In genomic region chr1:35398739-35399138, GRCh38 we compare ENCODE assay signal across 21 cellular contexts.
"Had no signal": no experiment of that assay in that cellular context is flagged by ENCODE, and none has a peak within 500 bp of the region (broad histone marks: within the 10 kb centered on the region; RNA-seq: fewer than 3 reads in every experiment).

No MANE protein-coding gene starts in this region.

- H3K27ac ChIP-seq: esophagus muscularis mucosa, psoas muscle, right lobe of liver, spleen, suprapubic skin, upper lobe of right lung had no signal

- DNase-seq: activated CD4-positive, alpha-beta memory T cell treated with anti-CD3 and anti-CD28 coated beads for 36 hours; activated CD4-positive, CD25-positive, alpha-beta regulatory T cell treated with anti-CD3 and anti-CD28 coated beads, Interleukin-2, amount 50 U/mL, for 72 hours; activated naive CD4-positive, alpha-beta T cell treated with anti-CD3 and anti-CD28 coated beads for 36 hours; glutamatergic neuron; immature natural killer cell; mucosa of descending colon; naive thymus-derived CD8-positive, alpha-beta T cell; occipital lobe; psoas muscle; right lobe of liver; spleen; stimulated activated CD4-positive, alpha-beta T cell treated with anti-CD3 and anti-CD28 coated beads, Interleukin-1b, Interleukin-23, amount 100 ng/mL, for 48 hours; stimulated activated naive B cell treated with anti-CD40 and anti-IgM and Interleukin-4, amounts not matched to agents 10 μg/mL and 1 μg/mL and 100 μg/mL, for 72 hours; upper lobe of right lung had no signal

- ATAC-seq: mucosa of descending colon; naive thymus-derived CD8-positive, alpha-beta T cell; psoas muscle; right lobe of liver; SK-N-SH treated with all-trans-retinoic acid at 6 μM for 48 hours; stimulated activated naive B cell treated with anti-CD40 and anti-IgM and Interleukin-4, amounts not matched to agents 10 μg/mL and 1 μg/mL and 100 μg/mL, for 72 hours; upper lobe of right lung had no signal

- H3K27me3 Mint-ChIP-seq: activated CD4-positive, alpha-beta memory T cell treated with anti-CD3 and anti-CD28 coated beads for 36 hours; naive thymus-derived CD8-positive, alpha-beta T cell; stimulated activated naive B cell treated with anti-CD40 and anti-IgM and Interleukin-4, amounts not matched to agents 10 μg/mL and 1 μg/mL and 100 μg/mL, for 72 hours had no signal

- FAIRE-seq: endometrium, TTC549 had no signal

- H3K4me3 Mint-ChIP-seq: activated CD4-positive, alpha-beta memory T cell treated with anti-CD3 and anti-CD28 coated beads for 36 hours; activated naive CD4-positive, alpha-beta T cell treated with anti-CD3 and anti-CD28 coated beads for 36 hours; activated T-helper 1 cell treated with anti-CD3 and anti-CD28 coated beads, Interleukin-12 subunit alpha, Interleukin-12 subunit beta, Interleukin-2, Interleukin-4 antibody, amounts not matched to agents 30 ng/mL and 10 ng/mL and 1 ng/mL, durations not matched to agents 14 hours and 24 hours and 36 hours; immature natural killer cell; naive thymus-derived CD8-positive, alpha-beta T cell; stimulated activated naive B cell treated with anti-CD40 and anti-IgM and Interleukin-4, amounts not matched to agents 10 μg/mL and 1 μg/mL and 100 μg/mL, for 72 hours; T-helper 1 cell treated with Interleukin-12 subunit alpha and Interleukin-12 subunit beta and Interleukin-4 antibody, amounts not matched to agents 30 μg/mL and 1 μg/mL, for 36 hours had no signal

- H3K4me3 ChIP-seq: esophagus muscularis mucosa, mucosa of descending colon, psoas muscle, right lobe of liver, spleen, suprapubic skin, upper lobe of right lung had no signal

- H3K27me3 ChIP-seq: esophagus muscularis mucosa, right lobe of liver, spleen, suprapubic skin, upper lobe of right lung had no signal

- H3K9me3 ChIP-seq: esophagus muscularis mucosa, mucosa of descending colon, psoas muscle, right lobe of liver, spleen, suprapubic skin, upper lobe of right lung had no signal

- H3K4me1 ChIP-seq: esophagus muscularis mucosa, psoas muscle, right lobe of liver, spleen, suprapubic skin, upper lobe of right lung had no signal

- H3K27ac Mint-ChIP-seq: activated CD4-positive, alpha-beta memory T cell treated with anti-CD3 and anti-CD28 coated beads for 36 hours; activated naive CD4-positive, alpha-beta T cell treated with anti-CD3 and anti-CD28 coated beads for 36 hours; activated T-helper 1 cell treated with anti-CD3 and anti-CD28 coated beads, Interleukin-12 subunit alpha, Interleukin-12 subunit beta, Interleukin-2, Interleukin-4 antibody, amounts not matched to agents 30 ng/mL and 10 ng/mL and 1 ng/mL, durations not matched to agents 14 hours and 24 hours and 36 hours; stimulated activated naive B cell treated with anti-CD40 and anti-IgM and Interleukin-4, amounts not matched to agents 10 μg/mL and 1 μg/mL and 100 μg/mL, for 72 hours; T-helper 1 cell treated with Interleukin-12 subunit alpha and Interleukin-12 subunit beta and Interleukin-4 antibody, amounts not matched to agents 30 μg/mL and 1 μg/mL, for 36 hours had no signal

- H3K4me1 Mint-ChIP-seq: stimulated activated naive B cell treated with anti-CD40 and anti-IgM and Interleukin-4, amounts not matched to agents 10 μg/mL and 1 μg/mL and 100 μg/mL, for 72 hours had no signal
